16 cellular contexts compared by ENCODE assay signal in the genomic region with DNA sequence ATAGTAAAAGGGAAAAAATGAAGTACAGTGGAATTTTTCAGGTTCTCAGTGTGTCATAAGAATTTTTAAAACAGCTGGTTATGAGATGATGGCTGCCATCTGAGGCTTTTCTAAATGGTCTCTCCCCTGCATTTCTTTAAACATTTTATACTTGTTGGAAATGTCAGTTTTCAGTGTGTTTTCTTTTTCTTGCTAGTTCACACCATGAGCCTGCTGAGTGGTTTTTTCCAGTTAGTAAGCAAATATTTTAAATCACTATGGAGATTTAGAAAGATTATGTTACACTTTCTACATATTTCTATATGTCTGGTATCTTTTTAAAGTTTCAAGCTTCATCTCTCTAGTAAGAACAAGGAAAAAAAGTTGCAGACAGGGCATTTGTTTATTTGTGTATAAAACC. TPM values are rescaled to one million over a fixed set of nuclear protein-coding genes. Genes with fewer than 3 reads are reported as not detected.
DNase-seq lines count a peak whose midpoint lies in the region; ATAC-seq and TF ChIP-seq lines count a peak whose summit lies in the region.
"Had no signal": no experiment of that assay in that cellular context is flagged by ENCODE, and none has a peak within 500 bp of the region (broad histone marks: within the 10 kb centered on the region; RNA-seq: fewer than 3 reads in every experiment).

No MANE protein-coding gene starts in this region.

- H3K36me3 ChIP-seq in Loucy (ENCODE audit: insufficient read depth, low read length), result peaks cover 46% of the 10 kb centered on the region; the same call in 1 of the 2 replicates
- peaks cover 0 to 15% (median 3%) of the 10 kb centered on the region in 3 experiments for H3K36me3 ChIP-seq in naive thymus-derived CD4-positive, alpha-beta T cell (ENCODE audit: control insufficient read depth in 2 of 3, insufficient read depth in 3 of 3, low read length in 3 of 3)

- no peaks in the 10 kb centered on the region for H3F3A ChIP-seq in Loucy (ENCODE audit: low read depth)

- peak overlapping the region; percentile 95 for H3K4me2 ChIP-seq in Loucy (ENCODE audit: low read depth, low read length, poor library complexity, severe bottlenecking)

- no peak for ATAC-seq in CD4-positive, alpha-beta T cell (ENCODE audit: poor library complexity)
- ATAC-seq in naive thymus-derived CD4-positive, alpha-beta T cell, result no peak
- ATAC-seq in HG03457 (IDR thresholded peaks at IDR 0.05; ENCODE audit: unreplicated experiment), result no peak
- ATAC-seq: heart right ventricle had no signal

- no peak for DNase-seq in CD4-positive, alpha-beta T cell
- DNase-seq in astrocyte of the spinal cord (ENCODE audit: low read depth, low spot score) (peak; percentile 24), hippocampal formation (lab: John Stamatoyannopoulos, UW) (no peak), NCI-H510A treated with DMSO at 0.1 percent for 48 hours (lab: John Stamatoyannopoulos, UW) (no peak)
- DNase-seq in naive thymus-derived CD4-positive, alpha-beta T cell, result no peak
- no peak for DNase-seq in activated CD4-positive, alpha-beta T cell treated with anti-CD3 and anti-CD28 coated beads for 4 hours
- DNase-seq: activated naive CD4-positive, alpha-beta T cell treated with Interleukin-2 at 50 U/mL for 16 hours; effector CD4-positive, alpha-beta T cell; heart right ventricle; NCI-H1105 treated with DMSO at 0.1 percent for 48 hours; NCI-H524; SHP77; WERI-Rb-1 had no signal

- H3K9me3 ChIP-seq in CD4-positive, alpha-beta T cell (ENCODE audit: control insufficient read depth, low read length), result no peaks in the 10 kb centered on the region
- H3K9me3 ChIP-seq in Loucy (ENCODE audit: insufficient read depth, low read depth, low read length), result no peaks in the 10 kb centered on the region
- no peaks in the 10 kb centered on the region for H3K9me3 ChIP-seq in naive thymus-derived CD4-positive, alpha-beta T cell (ENCODE audit: control insufficient read depth in 2 of 3, low read length in 3 of 3)
- H3K9me3 ChIP-seq: heart right ventricle, thoracic aorta had no signal

- no peaks in the 10 kb centered on the region for H3K9me3 Mint-ChIP-seq in CD4-positive, alpha-beta T cell
- H3K9me3 Mint-ChIP-seq in naive thymus-derived CD4-positive, alpha-beta T cell, result no peaks in the 10 kb centered on the region

- peaks cover 100% of the 10 kb centered on the region for H3K79me2 ChIP-seq in Loucy (ENCODE audit: insufficient read depth, low read length)

- POLR2A ChIA-PET in CD4-positive, alpha-beta T cell (lab: Charles Lee), result interaction anchor here (0.7 to 4.2 kb wide), 2 partner anchors 10 to 500 kb away, joined by 3 to 25 read pairs; a partner anchor contains a TSS
- POLR2A ChIA-PET in naive thymus-derived CD4-positive, alpha-beta T cell (lab: Charles Lee), result interaction anchor here (0.6 to 2.0 kb wide), 6 partner anchors 8 to 140 kb away, joined by 3 to 11 read pairs (median 4); a partner anchor contains a TSS

- H2AFZ ChIP-seq in Loucy (ENCODE audit: low read length), result no peak overlapping the region

- no peak overlapping the region for H3K27ac ChIP-seq in CD4-positive, alpha-beta T cell (ENCODE audit: low read depth, low read length)
- H3K27ac ChIP-seq in naive thymus-derived CD4-positive, alpha-beta T cell (ENCODE audit: low read depth, low read length), result no peak overlapping the region
- H3K27ac ChIP-seq: thoracic aorta, WERI-Rb-1 had no signal

- in situ Hi-C loops in astrocyte of the spinal cord (cut with HindIII; ENCODE audit: low sequenced_read_pairs), result no loop called here

- intact Hi-C loops in CD4-positive, alpha-beta T cell (cut with DNase I, micrococcal nuclease), result loop anchor here in 1 of 2 experiments (10.0 kb wide), 1 partner anchor 616 kb away; a partner anchor contains a TSS
- intact Hi-C loops in naive thymus-derived CD4-positive, alpha-beta T cell (cut with micrococcal nuclease), result no loop called here

- H4K20me1 ChIP-seq in Loucy (ENCODE audit: insufficient read depth, low read length, poor library complexity, severe bottlenecking), result peaks cover 97% of the 10 kb centered on the region

- no peak for TF ChIP-seq CTCF in CD4-positive, alpha-beta T cell (IDR thresholded peaks at IDR 0.05)
- no peak for TF ChIP-seq CTCF in Loucy (conservative IDR thresholded peaks at IDR 0.05; ENCODE audit: low read length)
- no peak for TF ChIP-seq CTCF in astrocyte of the spinal cord (IDR thresholded peaks at IDR 0.05; ENCODE audit: low read depth, low read length)

- no peaks in the 10 kb centered on the region for H3K9me2 ChIP-seq in Loucy (replicated peaks; ENCODE audit: low read depth, low read length)

- H3K36me3 Mint-ChIP-seq in CD4-positive, alpha-beta T cell (ENCODE audit: low read depth), result peaks cover 62% of the 10 kb centered on the region
- peaks cover 14 to 40% (median 22%) of the 10 kb centered on the region in 5 donors for H3K36me3 Mint-ChIP-seq in naive thymus-derived CD4-positive, alpha-beta T cell

- H3K4me3 Mint-ChIP-seq in CD4-positive, alpha-beta T cell, result peak overlapping the region; percentile 9
- H3K4me3 Mint-ChIP-seq in naive thymus-derived CD4-positive, alpha-beta T cell, result peak overlapping the region in 9 of 10 donors; percentile 36 to 62 (median 45)

- H3K27me3 ChIP-seq in CD4-positive, alpha-beta T cell (ENCODE audit: control insufficient read depth, insufficient read depth, low read length), result no peaks in the 10 kb centered on the region
- H3K27me3 ChIP-seq in Loucy (ENCODE audit: insufficient read depth, low read length, poor library complexity, severe bottlenecking), result no peaks in the 10 kb centered on the region
- no peaks in the 10 kb centered on the region for H3K27me3 ChIP-seq in naive thymus-derived CD4-positive, alpha-beta T cell (ENCODE audit: control insufficient read depth in 2 of 2, insufficient read depth in 2 of 2, low read length in 2 of 2)
- H3K27me3 ChIP-seq: heart right ventricle had no signal

- H3K4me3 ChIP-seq in Loucy (ENCODE audit: low read length, poor library complexity, severe bottlenecking) (peak overlapping the region; percentile 83), astrocyte of the spinal cord (ENCODE audit: low read depth, low read length) (no peak overlapping the region)
- H3K4me3 ChIP-seq in naive thymus-derived CD4-positive, alpha-beta T cell (ENCODE audit: low read length), result no peak overlapping the region
- H3K4me3 ChIP-seq: heart right ventricle, thoracic aorta had no signal

- H3K27me3 Mint-ChIP-seq in CD4-positive, alpha-beta T cell, result no peaks in the 10 kb centered on the region
- no peaks in the 10 kb centered on the region for H3K27me3 Mint-ChIP-seq in naive thymus-derived CD4-positive, alpha-beta T cell

- peaks cover 89% of the 10 kb centered on the region for H3K4me1 Mint-ChIP-seq in CD4-positive, alpha-beta T cell (ENCODE audit: low read depth)
- peaks cover 44 to 95% (median 84%) of the 10 kb centered on the region in 7 donors for H3K4me1 Mint-ChIP-seq in naive thymus-derived CD4-positive, alpha-beta T cell

- H3K4me1 ChIP-seq in Loucy (ENCODE audit: insufficient read depth, low read length, poor library complexity, severe bottlenecking), result peaks cover 83% of the 10 kb centered on the region
- H3K4me1 ChIP-seq in naive thymus-derived CD4-positive, alpha-beta T cell (ENCODE audit: control insufficient read depth in 2 of 2, insufficient read depth in 2 of 2, low read length in 2 of 2), result peaks cover 28 to 34% of the 10 kb centered on the region in 2 donors

- CTCF ChIA-PET in CD4-positive, alpha-beta T cell (lab: Charles Lee), result interaction anchor here (1.0 kb wide), 1 partner anchor 11 kb away, joined by 3 read pairs; no protein-coding TSS in a partner anchor
- CTCF ChIA-PET in naive thymus-derived CD4-positive, alpha-beta T cell (lab: Charles Lee), result interaction anchor here (0.7 to 1.8 kb wide), 3 partner anchors 10 to 141 kb away, joined by 3 to 8 read pairs (median 3); a partner anchor contains a TSS

- peak overlapping the region; percentile 24 for H3K27ac Mint-ChIP-seq in CD4-positive, alpha-beta T cell
- peak overlapping the region in 3 of 9 donors; percentile 30 to 43 (median 36) for H3K27ac Mint-ChIP-seq in naive thymus-derived CD4-positive, alpha-beta T cell

- peak overlapping the region; percentile 59 for H3K9ac ChIP-seq in Loucy (ENCODE audit: low read depth, low read length, poor library complexity, severe bottlenecking)

RNA-seq across cellular contexts. Expression of a gene that starts 9.6 kb away (rescaled TPM):
- 10 to 100 TPM; 49.4 to 49.7 TPM for total RNA-seq in CD4-positive, alpha-beta T cell
- total RNA-seq in naive thymus-derived CD4-positive, alpha-beta T cell, result 10 to 100 TPM; 36.4 to 58.6 (median 46.3) TPM
- polyA plus RNA-seq in naive thymus-derived CD4-positive, alpha-beta T cell, result 10 to 100 TPM in 1 of 2 donors, 1 to 10 TPM in 1; 7.1 to 15.5 TPM

RNA-seq across cellular contexts. Expression of a gene that starts 42.1 kb away (rescaled TPM):
- not detected for total RNA-seq in CD4-positive, alpha-beta T cell
- total RNA-seq in naive thymus-derived CD4-positive, alpha-beta T cell, result under 1 TPM; 0.19 to 0.76 (median 0.32) TPM
- polyA plus RNA-seq in naive thymus-derived CD4-positive, alpha-beta T cell, result under 1 TPM; 0.24 to 0.93 TPM

RNA-seq across cellular contexts. Expression of a gene that starts 58.7 kb away (rescaled TPM):
- total RNA-seq in CD4-positive, alpha-beta T cell, result 100 to 1,000 TPM; 105 to 108 TPM
- total RNA-seq in naive thymus-derived CD4-positive, alpha-beta T cell, result 100 to 1,000 TPM in 1 of 5 experiments, 10 to 100 TPM in 4; 63.3 to 146 (median 69.4) TPM
- 100 to 1,000 TPM; 226 to 238 TPM for polyA plus RNA-seq in naive thymus-derived CD4-positive, alpha-beta T cell
